In the genomic region with DNA sequence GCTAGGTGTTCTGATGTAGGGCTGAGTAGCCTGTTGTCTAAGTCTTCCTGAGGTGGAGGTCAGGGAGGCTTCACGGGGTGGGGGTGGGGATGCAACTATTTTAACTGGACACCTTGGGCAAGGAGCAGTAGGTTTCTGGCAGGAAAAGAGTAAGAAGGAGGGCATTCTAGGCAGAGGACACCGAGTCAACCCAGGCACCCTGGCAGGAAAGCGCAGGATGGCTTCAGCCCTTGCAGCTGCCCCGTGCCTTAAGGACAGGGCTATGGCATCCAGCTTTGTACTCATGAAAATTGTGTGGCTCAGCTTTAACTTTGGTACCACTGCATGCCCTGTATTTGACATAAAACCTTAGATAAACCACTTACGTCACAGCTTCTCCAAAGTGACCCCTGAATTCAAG, we compare ENCODE assay signal across 4 cellular contexts. TPM values are rescaled to one million over a fixed set of nuclear protein-coding genes. Genes with fewer than 3 reads are reported as not detected.
"Had no signal": no experiment of that assay in that cellular context is flagged by ENCODE, and none has a peak within 500 bp of the region (broad histone marks: within the 10 kb centered on the region; RNA-seq: fewer than 3 reads in every experiment).

No MANE protein-coding gene starts in this region.

- H2AFZ ChIP-seq: GM23338 had no signal

- ATAC-seq: GM23338 had no signal

- H3K4me2 ChIP-seq: GM23338 had no signal

- DNase-seq: H9, HCEC 1CT, IMR-90 had no signal

- H3K4me3 ChIP-seq: GM23338 had no signal

RNA-seq across cellular contexts. Expression of a gene that starts 6.4 kb away (rescaled TPM):
- total RNA-seq: GM23338 had no signal
